16 cellular contexts compared by ENCODE assay signal in genomic region chr12:81949721-81950120, GRCh38.
DNase-seq lines count a peak whose midpoint lies in the region; ATAC-seq and TF ChIP-seq lines count a peak whose summit lies in the region.
"Had no signal": no experiment of that assay in that cellular context is flagged by ENCODE, and none has a peak within 500 bp of the region (broad histone marks: within the 10 kb centered on the region; RNA-seq: fewer than 3 reads in every experiment).

No MANE protein-coding gene starts in this region.

- WGBS in upper lobe of left lung, 2 donors = 38 to 41% methylated on average over 1 of the region's 1 CpG

- H3K4me2 ChIP-seq in BLaER1 treated with 17β-estradiol and CSF1 and Interleukin-3, amounts not matched to agents 10 nM and 100 nM = peak overlapping the region; percentile 8 to 83 (median 47); a peak in 17 of 22 replicates
- H3K4me2 ChIP-seq: SK-N-SH had no signal

- no peak for TF ChIP-seq POLR2A in upper lobe of left lung (IDR thresholded peaks at IDR 0.05)

- peaks cover 0 to 31% (median 15%) of the 10 kb centered on the region in 10 experiments; a peak in 15 of 20 replicates for H3K4me1 ChIP-seq in BLaER1 treated with 17β-estradiol and CSF1 and Interleukin-3, amounts not matched to agents 10 nM and 100 nM
- H3K4me1 ChIP-seq in upper lobe of left lung = no peaks in the 10 kb centered on the region

- TF ChIP-seq EP300 in upper lobe of left lung (IDR thresholded peaks at IDR 0.05) = no peak

- ATAC-seq in upper lobe of left lung (ENCODE audit: low FRiP score in 2 of 2) (no peak), GM18867 (IDR thresholded peaks at IDR 0.05; ENCODE audit: unreplicated experiment) (no peak)
- ATAC-seq: PC-3 had no signal

- H4K20me1 ChIP-seq in BLaER1 treated with 17β-estradiol and CSF1 and Interleukin-3, amounts not matched to agents 10 nM and 100 nM = peaks cover 0 to 10% (median 0%) of the 10 kb centered on the region in 11 experiments; a peak in 4 of 22 replicates

- H3K36me3 ChIP-seq in BLaER1 treated with 17β-estradiol and CSF1 and Interleukin-3, amounts not matched to agents 10 nM and 100 nM = no peaks in the 10 kb centered on the region
- no peaks in the 10 kb centered on the region for H3K36me3 ChIP-seq in upper lobe of left lung

- H3K4me3 ChIP-seq in BLaER1 treated with 17β-estradiol and CSF1 and Interleukin-3, amounts not matched to agents 10 nM and 100 nM = no peak overlapping the region
- no peak overlapping the region for H3K4me3 ChIP-seq in upper lobe of left lung

- peaks cover 5 to 91% (median 25%) of the 10 kb centered on the region in 11 experiments for H3K27me3 ChIP-seq in BLaER1 treated with 17β-estradiol and CSF1 and Interleukin-3, amounts not matched to agents 10 nM and 100 nM
- no peaks in the 10 kb centered on the region for H3K27me3 ChIP-seq in upper lobe of left lung

- TF ChIP-seq CTCF in upper lobe of left lung (IDR thresholded peaks at IDR 0.05) = no peak

- H3K27ac ChIP-seq in BLaER1 treated with 17β-estradiol and CSF1 and Interleukin-3, amounts not matched to agents 10 nM and 100 nM = peak overlapping the region in 4 of 11 experiments; percentile 12 to 58 (median 42); a peak in 8 of 22 replicates
- H3K27ac ChIP-seq in upper lobe of left lung = no peak overlapping the region

- peak; percentile 6 for DNase-seq in KBM-7
- DNase-seq in NOMO-1 treated with dmso at 0.1 percent for 144 hours (lab: John Stamatoyannopoulos, UW; ENCODE audit: unreplicated experiment) = peak; percentile 66
- peak; percentile 3 for DNase-seq in foreskin melanocyte
- DNase-seq in cerebellum (ENCODE audit: low spot score) = no peak
- no peak for DNase-seq in upper lobe of left lung
- DNase-seq: CD4-positive, alpha-beta T cell; H7; IMR-90; NCI-H1436; NCI-H2029; NCI-H524; PC-3; SK-N-SH; T-helper 1 cell had no signal

- in situ Hi-C loops in KBM-7 (cut with MboI; ENCODE audit: low pct_unique_long_range_greater_than_20kb, low sequenced_read_pairs) = no loop called here

- H3K9ac ChIP-seq in BLaER1 treated with 17β-estradiol and CSF1 and Interleukin-3, amounts not matched to agents 10 nM and 100 nM = 0 out of 22 replicates have a peak overlapping the region, but pooled peaks of 1 of the 11 experiments have one; percentile 1
- H3K9ac ChIP-seq: SK-N-SH had no signal

- H3K9me3 ChIP-seq in BLaER1 treated with 17β-estradiol and CSF1 and Interleukin-3, amounts not matched to agents 10 nM and 100 nM (replicated peaks in 1 of 11) = no peaks in the 10 kb centered on the region
- no peaks in the 10 kb centered on the region for H3K9me3 ChIP-seq in upper lobe of left lung
- H3K9me3 ChIP-seq: SK-N-SH had no signal

Comparison
In these comparisons a context has a peak if more than half of its experiments do, and no peak if none do; other contexts are left out.
1. DNase-seq: peak in KBM-7 (single experiment), NOMO-1 treated with dmso at 0.1 percent for 144 hours (single experiment) and foreskin melanocyte (single experiment); none in cerebellum (single experiment) and upper lobe of left lung (0 of 2).